In genomic region chr15:56737791-56738190, GRCh38 we compare ENCODE assay signal across 1 cellular context.
A peak's percentile ranks its signal among the peaks of the same experiment; 100 is the strongest.
TF ChIP-seq lines count a peak whose summit lies in the region.

No MANE protein-coding gene starts in this region.

TF ChIP-seq in HepG2, 621 proteins besides CTCF, POLR2A, EP300 and RAD21 (continued from another document and continues in another):
- TF ChIP-seq THAP7 (CRISPR knock-in tag; IDR thresholded peaks at IDR 0.05) (no peak), PRDM15 (CRISPR knock-in tag; IDR thresholded peaks at IDR 0.05) (no peak), POLR2G (IDR thresholded peaks at IDR 0.05; ENCODE audit: low read depth, low read length) (no peak), ELF3 (CRISPR knock-in tag; IDR thresholded peaks at IDR 0.05) (peak; percentile 37; the same call in 1 of the 2 replicates), ZNF781 (CRISPR knock-in tag; IDR thresholded peaks at IDR 0.05; ENCODE audit: borderline replicate concordance, not compliant biosample characterization) (no peak), SRY (CRISPR knock-in tag; IDR thresholded peaks at IDR 0.05) (no peak), LCORL (IDR thresholded peaks at IDR 0.05) (no peak), LCORL (CRISPR knock-in tag; IDR thresholded peaks at IDR 0.05) (0 out of 2 replicates have a peak, but pooled peaks have one; percentile 32), ZNF687 (CRISPR knock-in tag; IDR thresholded peaks at IDR 0.05) (no peak), MYNN (CRISPR knock-in tag; IDR thresholded peaks at IDR 0.05; ENCODE audit: low read depth) (no peak), ZBTB39 (CRISPR knock-in tag; IDR thresholded peaks at IDR 0.05) (no peak), TAF15 (IDR thresholded peaks at IDR 0.05; ENCODE audit: low read depth, low read length, poor library complexity, severe bottlenecking) (no peak), SMARCE1 (IDR thresholded peaks at IDR 0.05; ENCODE audit: borderline replicate concordance) (no peak), HDAC1 (CRISPR knock-in tag; IDR thresholded peaks at IDR 0.05) (no peak), SOX13 (IDR thresholded peaks at IDR 0.05) (no peak), SOX13 (CRISPR knock-in tag; conservative IDR thresholded peaks at IDR 0.05 in 1 of 2, IDR thresholded peaks at IDR 0.05 in 1 of 2) (peak in 1 of 2 experiments; percentile 55; a peak in 1 of 4 replicates), ZNF749 (CRISPR knock-in tag; IDR thresholded peaks at IDR 0.05; ENCODE audit: borderline replicate concordance) (no peak), ZNF484 (CRISPR knock-in tag; IDR thresholded peaks at IDR 0.05; ENCODE audit: borderline replicate concordance, low read depth) (no peak), ATF4 (CRISPR knock-in tag; IDR thresholded peaks at IDR 0.05) (peak in 1 of 2 experiments; percentile 65; a peak in 2 of 4 replicates), PHF8 (CRISPR knock-in tag; IDR thresholded peaks at IDR 0.05) (no peak), ZNF251 (CRISPR knock-in tag; IDR thresholded peaks at IDR 0.05) (no peak), ZNF503 (CRISPR knock-in tag; IDR thresholded peaks at IDR 0.05) (peak; percentile 26; the same call in 1 of the 2 replicates), ZBTB34 (CRISPR knock-in tag; IDR thresholded peaks at IDR 0.05) (no peak), CEBPG (CRISPR knock-in tag; IDR thresholded peaks at IDR 0.05) (no peak; the same call in 1 of the 2 replicates), ZNF768 (CRISPR knock-in tag; IDR thresholded peaks at IDR 0.05) (no peak), MTERF4 (CRISPR knock-in tag; IDR thresholded peaks at IDR 0.05) (no peak), GRHL1 (CRISPR knock-in tag; conservative IDR thresholded peaks at IDR 0.05) (no peak), NAIF1 (CRISPR knock-in tag; IDR thresholded peaks at IDR 0.05; ENCODE audit: borderline replicate concordance) (no peak), TP53 (CRISPR knock-in tag; conservative IDR thresholded peaks at IDR 0.05) (no peak), ZNF775 (CRISPR knock-in tag; IDR thresholded peaks at IDR 0.05; ENCODE audit: borderline replicate concordance) (no peak), STAT5B (CRISPR knock-in tag; IDR thresholded peaks at IDR 0.05) (no peak), ZNF564 (CRISPR knock-in tag; IDR thresholded peaks at IDR 0.05) (no peak), ZNF703 (CRISPR knock-in tag; IDR thresholded peaks at IDR 0.05; ENCODE audit: borderline replicate concordance) (no peak), ZNF44 (CRISPR knock-in tag; IDR thresholded peaks at IDR 0.05) (no peak), ONECUT2 (CRISPR knock-in tag; IDR thresholded peaks at IDR 0.05) (no peak), YY1 (IDR thresholded peaks at IDR 0.05; ENCODE audit: insufficient read depth, insufficient replicate concordance, low read depth, low read length) (no peak), ATAD3A (CRISPR knock-in tag; IDR thresholded peaks at IDR 0.05) (no peak), KDM5B (CRISPR knock-in tag; IDR thresholded peaks at IDR 0.05; ENCODE audit: borderline replicate concordance) (no peak), ZGPAT (CRISPR knock-in tag; IDR thresholded peaks at IDR 0.05) (0 out of 2 replicates have a peak, but pooled peaks have one; percentile 29)
